ENCODE assay signal across 37 cellular contexts in the genomic region with DNA sequence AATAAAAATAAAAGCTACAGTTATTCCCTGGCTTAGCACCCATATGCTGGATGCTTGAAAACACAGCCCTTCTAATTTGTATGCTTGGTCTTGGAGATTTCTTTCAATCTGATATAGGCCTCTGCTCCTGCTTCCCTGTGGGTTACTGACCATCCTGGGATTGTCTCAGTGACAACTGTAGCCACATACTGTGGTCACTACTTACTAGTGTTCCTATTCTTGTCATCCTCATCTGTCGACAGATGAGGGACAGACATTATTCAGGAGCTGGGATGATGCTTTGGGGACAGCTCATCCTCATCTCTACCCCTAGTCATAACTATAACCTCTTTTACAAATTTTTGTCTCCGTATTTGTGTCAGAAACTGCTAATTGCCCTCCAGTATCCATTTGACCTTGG.
"Had no signal": no experiment of that assay in that cellular context is flagged by ENCODE, and none has a peak within 500 bp of the region (broad histone marks: within the 10 kb centered on the region; RNA-seq: fewer than 3 reads in every experiment).

No MANE protein-coding gene starts in this region.

- H3K9me3 Mint-ChIP-seq: activated CD4-positive, alpha-beta memory T cell treated with anti-CD3 and anti-CD28 coated beads, Interleukin-2, amount 10 ng/mL, durations not matched to agents 7 days and 5 days; activated CD4-positive, alpha-beta T cell treated with anti-CD3 and anti-CD28 coated beads, Interleukin-2, amount 10 ng/mL, durations not matched to agents 7 days and 5 days; activated naive CD4-positive, alpha-beta T cell treated with anti-CD3 and anti-CD28 coated beads, Interleukin-2, amount 10 ng/mL, durations not matched to agents 7 days and 5 days; activated naive CD4-positive, alpha-beta T cell treated with anti-CD3 and anti-CD28 coated beads, Interleukin-2, amount 50 U/mL, for 24 hours; activated naive CD8-positive, alpha-beta T cell treated with anti-CD3 and anti-CD28 coated beads, Interleukin-2, amount 10 ng/mL, durations not matched to agents 7 days and 5 days; activated naive CD8-positive, alpha-beta T cell treated with anti-CD3 and anti-CD28 coated beads, Interleukin-2, amount 50 U/mL, for 24 hours; activated T-cell treated with anti-CD3 and anti-CD28 coated beads, Interleukin-2, amount 50 U/mL, for 24 hours; activated T-helper 2 cell treated with anti-CD3 and anti-CD28 coated beads, Interferon-gamma antibody, Interleukin-2, Interleukin-4, amounts not matched to agents 10 μg/mL and 5 μg/mL and 100 μg/mL, durations not matched to agents 14 hours and 24 hours and 36 hours; T-helper 1 cell treated with Interleukin-12 subunit alpha and Interleukin-12 subunit beta and Interleukin-4 antibody, amounts not matched to agents 30 μg/mL and 1 μg/mL, for 36 hours; T-helper 2 cell treated with Interferon-gamma antibody and Interleukin-4, amounts not matched to agents 5 μg/mL and 100 μg/mL, for 36 hours; WTC11 had no signal

- ATAC-seq: activated CD4-positive, alpha-beta T cell treated with anti-CD3 and anti-CD28 coated beads for 36 hours; activated CD4-positive, CD25-positive, alpha-beta regulatory T cell treated with anti-CD3 and anti-CD28 coated beads, Interleukin-2, amount 50 U/mL, for 24 hours; activated CD8-positive, alpha-beta memory T cell treated with anti-CD3 and anti-CD28 coated beads, Interleukin-2, amount 10 ng/mL, durations not matched to agents 7 days and 5 days; activated CD8-positive, alpha-beta T cell treated with anti-CD3 and anti-CD28 coated beads, Interleukin-2, amount 10 ng/mL, durations not matched to agents 7 days and 5 days; activated naive CD8-positive, alpha-beta T cell treated with anti-CD3 and anti-CD28 coated beads, Interleukin-2, amount 50 U/mL, for 24 hours; body of pancreas; WTC11 had no signal

- H3K4me3 Mint-ChIP-seq: activated CD4-positive, alpha-beta memory T cell treated with anti-CD3 and anti-CD28 coated beads, Interleukin-2, amount 10 ng/mL, durations not matched to agents 7 days and 5 days; activated CD4-positive, alpha-beta T cell treated with anti-CD3 and anti-CD28 coated beads for 36 hours; activated CD4-positive, alpha-beta T cell treated with anti-CD3 and anti-CD28 coated beads, Interleukin-2, amount 10 ng/mL, durations not matched to agents 7 days and 5 days; activated CD8-positive, alpha-beta memory T cell treated with anti-CD3 and anti-CD28 coated beads, Interleukin-2, amount 10 ng/mL, durations not matched to agents 7 days and 5 days; activated CD8-positive, alpha-beta T cell treated with anti-CD3 and anti-CD28 coated beads, Interleukin-2, amount 10 ng/mL, durations not matched to agents 7 days and 5 days; activated naive CD4-positive, alpha-beta T cell treated with anti-CD3 and anti-CD28 coated beads, Interleukin-2, amount 10 ng/mL, durations not matched to agents 7 days and 5 days; activated naive CD4-positive, alpha-beta T cell treated with anti-CD3 and anti-CD28 coated beads, Interleukin-2, amount 50 U/mL, for 24 hours; activated naive CD8-positive, alpha-beta T cell; activated naive CD8-positive, alpha-beta T cell treated with anti-CD3 and anti-CD28 coated beads, Interleukin-2, amount 10 ng/mL, durations not matched to agents 7 days and 5 days; activated naive CD8-positive, alpha-beta T cell treated with anti-CD3 and anti-CD28 coated beads, Interleukin-2, amount 50 U/mL, for 24 hours; activated T-cell treated with anti-CD3 and anti-CD28 coated beads, Interleukin-2, amount 50 U/mL, for 24 hours; T-helper 1 cell treated with Interleukin-12 subunit alpha and Interleukin-12 subunit beta and Interleukin-4 antibody, amounts not matched to agents 30 μg/mL and 1 μg/mL, for 36 hours; T-helper 2 cell treated with Interferon-gamma antibody and Interleukin-4, amounts not matched to agents 5 μg/mL and 100 μg/mL, for 36 hours; WTC11 had no signal

- H3K27ac Mint-ChIP-seq: activated CD4-positive, alpha-beta memory T cell treated with anti-CD3 and anti-CD28 coated beads, Interleukin-2, amount 10 ng/mL, durations not matched to agents 7 days and 5 days; activated CD4-positive, alpha-beta T cell treated with anti-CD3 and anti-CD28 coated beads for 36 hours; activated CD4-positive, alpha-beta T cell treated with anti-CD3 and anti-CD28 coated beads, Interleukin-2, amount 10 ng/mL, durations not matched to agents 7 days and 5 days; activated CD8-positive, alpha-beta memory T cell treated with anti-CD3 and anti-CD28 coated beads, Interleukin-2, amount 10 ng/mL, durations not matched to agents 7 days and 5 days; activated CD8-positive, alpha-beta T cell treated with anti-CD3 and anti-CD28 coated beads, Interleukin-2, amount 10 ng/mL, durations not matched to agents 7 days and 5 days; activated naive CD4-positive, alpha-beta T cell treated with anti-CD3 and anti-CD28 coated beads, Interleukin-2, amount 10 ng/mL, durations not matched to agents 7 days and 5 days; activated naive CD4-positive, alpha-beta T cell treated with anti-CD3 and anti-CD28 coated beads, Interleukin-2, amount 50 U/mL, for 24 hours; activated naive CD8-positive, alpha-beta T cell; activated naive CD8-positive, alpha-beta T cell treated with anti-CD3 and anti-CD28 coated beads, Interleukin-2, amount 10 ng/mL, durations not matched to agents 7 days and 5 days; activated naive CD8-positive, alpha-beta T cell treated with anti-CD3 and anti-CD28 coated beads, Interleukin-2, amount 50 U/mL, for 24 hours; activated T-cell treated with anti-CD3 and anti-CD28 coated beads, Interleukin-2, amount 50 U/mL, for 24 hours; activated T-helper 2 cell treated with anti-CD3 and anti-CD28 coated beads, Interferon-gamma antibody, Interleukin-2, Interleukin-4, amounts not matched to agents 10 μg/mL and 5 μg/mL and 100 μg/mL, durations not matched to agents 14 hours and 24 hours and 36 hours; T-helper 1 cell treated with Interleukin-12 subunit alpha and Interleukin-12 subunit beta and Interleukin-4 antibody, amounts not matched to agents 30 μg/mL and 1 μg/mL, for 36 hours; T-helper 2 cell treated with Interferon-gamma antibody and Interleukin-4, amounts not matched to agents 5 μg/mL and 100 μg/mL, for 36 hours; WTC11 had no signal

- H3K36me3 Mint-ChIP-seq: activated CD8-positive, alpha-beta memory T cell treated with anti-CD3 and anti-CD28 coated beads, Interleukin-2, amount 10 ng/mL, durations not matched to agents 7 days and 5 days; activated naive CD4-positive, alpha-beta T cell treated with anti-CD3 and anti-CD28 coated beads, Interleukin-2, amount 10 ng/mL, durations not matched to agents 7 days and 5 days; activated naive CD4-positive, alpha-beta T cell treated with anti-CD3 and anti-CD28 coated beads, Interleukin-2, amount 50 U/mL, for 24 hours; activated naive CD8-positive, alpha-beta T cell; activated naive CD8-positive, alpha-beta T cell treated with anti-CD3 and anti-CD28 coated beads, Interleukin-2, amount 10 ng/mL, durations not matched to agents 7 days and 5 days; WTC11 had no signal

- H3K4me1 ChIP-seq: ascending aorta, body of pancreas, breast epithelium had no signal

- H3K27me3 ChIP-seq: ascending aorta, body of pancreas, brain microvascular endothelial cell, breast epithelium had no signal

- H3K4me1 Mint-ChIP-seq: activated CD4-positive, alpha-beta memory T cell treated with anti-CD3 and anti-CD28 coated beads, Interleukin-2, amount 10 ng/mL, durations not matched to agents 7 days and 5 days; activated CD4-positive, alpha-beta T cell treated with anti-CD3 and anti-CD28 coated beads for 36 hours; activated CD4-positive, alpha-beta T cell treated with anti-CD3 and anti-CD28 coated beads, Interleukin-2, amount 10 ng/mL, durations not matched to agents 7 days and 5 days; activated CD8-positive, alpha-beta memory T cell treated with anti-CD3 and anti-CD28 coated beads, Interleukin-2, amount 10 ng/mL, durations not matched to agents 7 days and 5 days; activated naive CD4-positive, alpha-beta T cell treated with anti-CD3 and anti-CD28 coated beads, Interleukin-2, amount 10 ng/mL, durations not matched to agents 7 days and 5 days; activated naive CD4-positive, alpha-beta T cell treated with anti-CD3 and anti-CD28 coated beads, Interleukin-2, amount 50 U/mL, for 24 hours; activated naive CD8-positive, alpha-beta T cell treated with anti-CD3 and anti-CD28 coated beads, Interleukin-2, amount 10 ng/mL, durations not matched to agents 7 days and 5 days; activated naive CD8-positive, alpha-beta T cell treated with anti-CD3 and anti-CD28 coated beads, Interleukin-2, amount 50 U/mL, for 24 hours had no signal

- H3K27me3 Mint-ChIP-seq: activated CD8-positive, alpha-beta memory T cell treated with anti-CD3 and anti-CD28 coated beads, Interleukin-2, amount 10 ng/mL, durations not matched to agents 7 days and 5 days; activated naive CD4-positive, alpha-beta T cell treated with anti-CD3 and anti-CD28 coated beads, Interleukin-2, amount 10 ng/mL, durations not matched to agents 7 days and 5 days; activated T-cell treated with anti-CD3 and anti-CD28 coated beads, Interleukin-2, amount 50 U/mL, for 24 hours had no signal

- DNase-seq: activated CD4-positive, alpha-beta memory T cell treated with anti-CD3 and anti-CD28 coated beads, Interleukin-2, amount 10 ng/mL, durations not matched to agents 7 days and 5 days; activated CD4-positive, alpha-beta T cell treated with anti-CD3 and anti-CD28 coated beads for 1 hour; activated CD4-positive, alpha-beta T cell treated with anti-CD3 and anti-CD28 coated beads for 36 hours; activated CD4-positive, alpha-beta T cell treated with anti-CD3 and anti-CD28 coated beads for 48 hours; activated CD4-positive, alpha-beta T cell treated with anti-CD3 and anti-CD28 coated beads, Interleukin-2, amount 10 ng/mL, durations not matched to agents 7 days and 5 days; activated CD4-positive, alpha-beta T cell treated with anti-CD3 and anti-CD28 coated beads, Interleukin-2, amount 50 U/mL, for 48 hours; activated CD4-positive, CD25-positive, alpha-beta regulatory T cell; activated CD8-positive, alpha-beta memory T cell treated with anti-CD3 and anti-CD28 coated beads for 24 hours; activated CD8-positive, alpha-beta memory T cell treated with anti-CD3 and anti-CD28 coated beads, Interleukin-2, amount 10 ng/mL, durations not matched to agents 7 days and 5 days; activated CD8-positive, alpha-beta memory T cell treated with anti-CD3 and anti-CD28 coated beads, Interleukin-2, amount 50 U/mL, for 48 hours; activated CD8-positive, alpha-beta T cell treated with anti-CD3 and anti-CD28 coated beads, Interleukin-2, amount 10 ng/mL, durations not matched to agents 7 days and 5 days; activated effector memory CD4-positive, alpha-beta T cell treated with Interleukin-2 at 50 U/mL for 16 hours; activated gamma-delta T cell; activated naive CD4-positive, alpha-beta T cell treated with anti-CD3 and anti-CD28 coated beads, Interleukin-2, amount 10 ng/mL, durations not matched to agents 7 days and 5 days; activated naive CD4-positive, alpha-beta T cell treated with Interleukin-2 at 50 U/mL for 16 hours; activated naive CD8-positive, alpha-beta T cell treated with anti-CD3 and anti-CD28 coated beads, Interleukin-2, amount 10 ng/mL, durations not matched to agents 7 days and 5 days; activated naive CD8-positive, alpha-beta T cell treated with anti-CD3 and anti-CD28 coated beads, Interleukin-2, amount 50 U/mL, for 24 hours; activated T-cell treated with anti-CD3 and anti-CD28 coated beads, Interleukin-2, amount 50 U/mL, for 24 hours; activated T-cell treated with anti-CD3 and anti-CD28 coated beads, Interleukin-2, amount 50 U/mL, for 48 hours; amygdala; anterior cingulate cortex; body of pancreas; brain microvascular endothelial cell; central memory CD4-positive, alpha-beta T cell; T-helper 1 cell; T-helper 2 cell; T-helper 9 cell; WERI-Rb-1 had no signal

- H3K27ac ChIP-seq: ascending aorta, body of pancreas, brain microvascular endothelial cell, breast epithelium, WERI-Rb-1 had no signal
